In the genomic region with DNA sequence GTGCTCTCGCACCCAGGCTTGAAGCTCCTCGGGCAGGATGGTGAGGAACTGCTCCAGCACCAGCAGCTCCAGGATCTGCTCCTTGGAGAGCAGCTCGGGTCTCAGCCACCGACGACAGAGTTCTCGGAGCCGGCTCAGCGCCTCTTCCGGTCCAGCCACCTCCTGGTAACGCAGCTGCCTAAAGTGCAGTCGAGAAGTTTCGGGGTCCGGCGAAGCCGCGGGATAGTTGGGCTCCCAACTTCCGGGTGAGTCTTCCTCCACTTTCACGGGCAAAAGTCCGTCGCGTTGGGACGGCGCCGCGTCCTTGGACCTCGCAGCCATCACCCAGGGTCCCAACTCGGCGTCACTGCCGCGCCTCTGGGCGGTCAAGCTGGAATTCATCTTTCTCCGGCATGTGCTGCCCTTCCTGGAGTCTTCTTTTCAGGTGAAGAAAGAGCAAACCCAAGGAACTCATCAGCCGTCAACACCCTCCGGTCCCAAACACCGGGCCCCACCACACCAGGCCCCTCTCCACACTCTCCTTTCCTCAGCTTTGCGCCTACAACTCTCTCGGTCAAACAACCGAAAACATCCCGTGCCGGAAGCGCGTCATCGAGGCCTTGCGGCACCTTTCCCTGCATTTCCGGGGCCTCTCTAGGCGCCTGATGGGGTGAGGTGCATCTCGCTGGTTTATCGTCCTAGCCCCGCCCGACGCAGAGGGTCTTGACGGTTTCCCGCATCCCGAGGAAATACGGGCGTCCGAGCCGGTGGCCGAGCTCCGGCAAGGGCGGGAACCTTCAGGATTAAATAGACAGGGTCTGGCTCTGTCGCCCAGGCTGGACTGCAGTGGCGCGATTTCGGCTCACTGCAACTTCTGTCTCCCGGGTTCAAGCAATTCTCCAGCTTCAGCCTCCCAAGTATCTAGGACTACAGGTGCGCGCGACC, we compare ENCODE assay signal across 1 cellular context.
TF ChIP-seq lines count a peak whose summit lies in the region.

A gene (minus strand): TSS at position 569 of the 924 bp plus-strand sequence. CDS start 188 bp downstream, at position 381.

TF ChIP-seq in K562, 482 proteins besides CTCF, POLR2A, EP300 and RAD21 (continued from another document and continues in another):
- TF ChIP-seq, protein P1, sequence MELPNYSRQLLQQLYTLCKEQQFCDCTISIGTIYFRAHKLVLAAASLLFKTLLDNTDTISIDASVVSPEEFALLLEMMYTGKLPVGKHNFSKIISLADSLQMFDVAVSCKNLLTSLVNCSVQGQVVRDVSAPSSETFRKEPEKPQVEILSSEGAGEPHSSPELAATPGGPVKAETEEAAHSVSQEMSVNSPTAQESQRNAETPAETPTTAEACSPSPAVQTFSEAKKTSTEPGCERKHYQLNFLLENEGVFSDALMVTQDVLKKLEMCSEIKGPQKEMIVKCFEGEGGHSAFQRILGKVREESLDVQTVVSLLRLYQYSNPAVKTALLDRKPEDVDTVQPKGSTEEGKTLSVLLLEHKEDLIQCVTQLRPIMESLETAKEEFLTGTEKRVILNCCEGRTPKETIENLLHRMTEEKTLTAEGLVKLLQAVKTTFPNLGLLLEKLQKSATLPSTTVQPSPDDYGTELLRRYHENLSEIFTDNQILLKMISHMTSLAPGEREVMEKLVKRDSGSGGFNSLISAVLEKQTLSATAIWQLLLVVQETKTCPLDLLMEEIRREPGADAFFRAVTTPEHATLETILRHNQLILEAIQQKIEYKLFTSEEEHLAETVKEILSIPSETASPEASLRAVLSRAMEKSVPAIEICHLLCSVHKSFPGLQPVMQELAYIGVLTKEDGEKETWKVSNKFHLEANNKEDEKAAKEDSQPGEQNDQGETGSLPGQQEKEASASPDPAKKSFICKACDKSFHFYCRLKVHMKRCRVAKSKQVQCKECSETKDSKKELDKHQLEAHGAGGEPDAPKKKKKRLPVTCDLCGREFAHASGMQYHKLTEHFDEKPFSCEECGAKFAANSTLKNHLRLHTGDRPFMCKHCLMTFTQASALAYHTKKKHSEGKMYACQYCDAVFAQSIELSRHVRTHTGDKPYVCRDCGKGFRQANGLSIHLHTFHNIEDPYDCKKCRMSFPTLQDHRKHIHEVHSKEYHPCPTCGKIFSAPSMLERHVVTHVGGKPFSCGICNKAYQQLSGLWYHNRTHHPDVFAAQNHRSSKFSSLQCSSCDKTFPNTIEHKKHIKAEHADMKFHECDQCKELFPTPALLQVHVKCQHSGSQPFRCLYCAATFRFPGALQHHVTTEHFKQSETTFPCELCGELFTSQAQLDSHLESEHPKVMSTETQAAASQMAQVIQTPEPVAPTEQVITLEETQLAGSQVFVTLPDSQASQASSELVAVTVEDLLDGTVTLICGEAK (IDR thresholded peaks at IDR 0.05) = peak; percentile 99
- TF ChIP-seq, protein P1 (CRISPR knock-in tag; IDR thresholded peaks at IDR 0.05) = no peak; the same call in 1 of the 2 replicates
- TF ChIP-seq ZKSCAN8 (CRISPR knock-in tag; IDR thresholded peaks at IDR 0.05) (no peak), ZFP30 (CRISPR knock-in tag; IDR thresholded peaks at IDR 0.05; ENCODE audit: borderline replicate concordance) (no peak), PPARD (CRISPR knock-in tag; IDR thresholded peaks at IDR 0.05) (no peak), GATA2 (CRISPR knock-in tag; IDR thresholded peaks at IDR 0.05) (no peak), ZFPM2 (CRISPR knock-in tag; IDR thresholded peaks at IDR 0.05) (0 out of 2 replicates have a peak, but pooled peaks have one; percentile 77), MAZ (CRISPR knock-in tag; conservative IDR thresholded peaks at IDR 0.05 in 1 of 2, IDR thresholded peaks at IDR 0.05 in 1 of 2) (peak; percentile 72 to 82; a peak in 3 of 4 replicates), ZNF232 (CRISPR knock-in tag; IDR thresholded peaks at IDR 0.05) (0 out of 2 replicates have a peak, but pooled peaks have one; percentile 2), ZNF165 (CRISPR knock-in tag; IDR thresholded peaks at IDR 0.05; ENCODE audit: borderline replicate concordance) (no peak), HDAC8 (tag; IDR thresholded peaks at IDR 0.05) (0 out of 2 replicates have a peak, but pooled peaks have one; percentile 48), NFIC (IDR thresholded peaks at IDR 0.05) (peak; percentile 34; the same call in 1 of the 2 replicates), ESRRB (CRISPR knock-in tag; IDR thresholded peaks at IDR 0.05; ENCODE audit: borderline replicate concordance) (no peak), NFYB (IDR thresholded peaks at IDR 0.05; ENCODE audit: extremely low read depth, insufficient read length) (no peak), GTF2E2 (tag; IDR thresholded peaks at IDR 0.05) (peak; percentile 91), PRPF4 (IDR thresholded peaks at IDR 0.05; ENCODE audit: insufficient read depth, low read depth, low read length, poor library complexity, severe bottlenecking) (no peak), SNRNP70 (optimal IDR thresholded peaks at IDR 0.05; ENCODE audit: low read depth, low read length) (no peak)
- TF ChIP-seq, protein P2, sequence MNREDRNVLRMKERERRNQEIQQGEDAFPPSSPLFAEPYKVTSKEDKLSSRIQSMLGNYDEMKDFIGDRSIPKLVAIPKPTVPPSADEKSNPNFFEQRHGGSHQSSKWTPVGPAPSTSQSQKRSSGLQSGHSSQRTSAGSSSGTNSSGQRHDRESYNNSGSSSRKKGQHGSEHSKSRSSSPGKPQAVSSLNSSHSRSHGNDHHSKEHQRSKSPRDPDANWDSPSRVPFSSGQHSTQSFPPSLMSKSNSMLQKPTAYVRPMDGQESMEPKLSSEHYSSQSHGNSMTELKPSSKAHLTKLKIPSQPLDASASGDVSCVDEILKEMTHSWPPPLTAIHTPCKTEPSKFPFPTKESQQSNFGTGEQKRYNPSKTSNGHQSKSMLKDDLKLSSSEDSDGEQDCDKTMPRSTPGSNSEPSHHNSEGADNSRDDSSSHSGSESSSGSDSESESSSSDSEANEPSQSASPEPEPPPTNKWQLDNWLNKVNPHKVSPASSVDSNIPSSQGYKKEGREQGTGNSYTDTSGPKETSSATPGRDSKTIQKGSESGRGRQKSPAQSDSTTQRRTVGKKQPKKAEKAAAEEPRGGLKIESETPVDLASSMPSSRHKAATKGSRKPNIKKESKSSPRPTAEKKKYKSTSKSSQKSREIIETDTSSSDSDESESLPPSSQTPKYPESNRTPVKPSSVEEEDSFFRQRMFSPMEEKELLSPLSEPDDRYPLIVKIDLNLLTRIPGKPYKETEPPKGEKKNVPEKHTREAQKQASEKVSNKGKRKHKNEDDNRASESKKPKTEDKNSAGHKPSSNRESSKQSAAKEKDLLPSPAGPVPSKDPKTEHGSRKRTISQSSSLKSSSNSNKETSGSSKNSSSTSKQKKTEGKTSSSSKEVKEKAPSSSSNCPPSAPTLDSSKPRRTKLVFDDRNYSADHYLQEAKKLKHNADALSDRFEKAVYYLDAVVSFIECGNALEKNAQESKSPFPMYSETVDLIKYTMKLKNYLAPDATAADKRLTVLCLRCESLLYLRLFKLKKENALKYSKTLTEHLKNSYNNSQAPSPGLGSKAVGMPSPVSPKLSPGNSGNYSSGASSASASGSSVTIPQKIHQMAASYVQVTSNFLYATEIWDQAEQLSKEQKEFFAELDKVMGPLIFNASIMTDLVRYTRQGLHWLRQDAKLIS (CRISPR knock-in tag; IDR thresholded peaks at IDR 0.05) = no peak; the same call in 1 of the 2 replicates
- TF ChIP-seq, protein P3, sequence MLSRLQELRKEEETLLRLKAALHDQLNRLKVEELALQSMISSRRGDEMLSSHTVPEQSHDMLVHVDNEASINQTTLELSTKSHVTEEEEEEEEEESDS (CRISPR knock-in tag; IDR thresholded peaks at IDR 0.05) = no peak
- TF ChIP-seq, protein P4, sequence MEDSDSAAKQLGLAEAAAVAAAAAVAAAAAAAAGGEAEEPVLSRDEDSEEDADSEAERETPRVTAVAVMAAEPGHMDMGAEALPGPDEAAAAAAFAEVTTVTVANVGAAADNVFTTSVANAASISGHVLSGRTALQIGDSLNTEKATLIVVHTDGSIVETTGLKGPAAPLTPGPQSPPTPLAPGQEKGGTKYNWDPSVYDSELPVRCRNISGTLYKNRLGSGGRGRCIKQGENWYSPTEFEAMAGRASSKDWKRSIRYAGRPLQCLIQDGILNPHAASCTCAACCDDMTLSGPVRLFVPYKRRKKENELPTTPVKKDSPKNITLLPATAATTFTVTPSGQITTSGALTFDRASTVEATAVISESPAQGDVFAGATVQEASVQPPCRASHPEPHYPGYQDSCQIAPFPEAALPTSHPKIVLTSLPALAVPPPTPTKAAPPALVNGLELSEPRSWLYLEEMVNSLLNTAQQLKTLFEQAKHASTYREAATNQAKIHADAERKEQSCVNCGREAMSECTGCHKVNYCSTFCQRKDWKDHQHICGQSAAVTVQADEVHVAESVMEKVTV (CRISPR knock-in tag; IDR thresholded peaks at IDR 0.05) = no peak
- TF ChIP-seq, protein P5, sequence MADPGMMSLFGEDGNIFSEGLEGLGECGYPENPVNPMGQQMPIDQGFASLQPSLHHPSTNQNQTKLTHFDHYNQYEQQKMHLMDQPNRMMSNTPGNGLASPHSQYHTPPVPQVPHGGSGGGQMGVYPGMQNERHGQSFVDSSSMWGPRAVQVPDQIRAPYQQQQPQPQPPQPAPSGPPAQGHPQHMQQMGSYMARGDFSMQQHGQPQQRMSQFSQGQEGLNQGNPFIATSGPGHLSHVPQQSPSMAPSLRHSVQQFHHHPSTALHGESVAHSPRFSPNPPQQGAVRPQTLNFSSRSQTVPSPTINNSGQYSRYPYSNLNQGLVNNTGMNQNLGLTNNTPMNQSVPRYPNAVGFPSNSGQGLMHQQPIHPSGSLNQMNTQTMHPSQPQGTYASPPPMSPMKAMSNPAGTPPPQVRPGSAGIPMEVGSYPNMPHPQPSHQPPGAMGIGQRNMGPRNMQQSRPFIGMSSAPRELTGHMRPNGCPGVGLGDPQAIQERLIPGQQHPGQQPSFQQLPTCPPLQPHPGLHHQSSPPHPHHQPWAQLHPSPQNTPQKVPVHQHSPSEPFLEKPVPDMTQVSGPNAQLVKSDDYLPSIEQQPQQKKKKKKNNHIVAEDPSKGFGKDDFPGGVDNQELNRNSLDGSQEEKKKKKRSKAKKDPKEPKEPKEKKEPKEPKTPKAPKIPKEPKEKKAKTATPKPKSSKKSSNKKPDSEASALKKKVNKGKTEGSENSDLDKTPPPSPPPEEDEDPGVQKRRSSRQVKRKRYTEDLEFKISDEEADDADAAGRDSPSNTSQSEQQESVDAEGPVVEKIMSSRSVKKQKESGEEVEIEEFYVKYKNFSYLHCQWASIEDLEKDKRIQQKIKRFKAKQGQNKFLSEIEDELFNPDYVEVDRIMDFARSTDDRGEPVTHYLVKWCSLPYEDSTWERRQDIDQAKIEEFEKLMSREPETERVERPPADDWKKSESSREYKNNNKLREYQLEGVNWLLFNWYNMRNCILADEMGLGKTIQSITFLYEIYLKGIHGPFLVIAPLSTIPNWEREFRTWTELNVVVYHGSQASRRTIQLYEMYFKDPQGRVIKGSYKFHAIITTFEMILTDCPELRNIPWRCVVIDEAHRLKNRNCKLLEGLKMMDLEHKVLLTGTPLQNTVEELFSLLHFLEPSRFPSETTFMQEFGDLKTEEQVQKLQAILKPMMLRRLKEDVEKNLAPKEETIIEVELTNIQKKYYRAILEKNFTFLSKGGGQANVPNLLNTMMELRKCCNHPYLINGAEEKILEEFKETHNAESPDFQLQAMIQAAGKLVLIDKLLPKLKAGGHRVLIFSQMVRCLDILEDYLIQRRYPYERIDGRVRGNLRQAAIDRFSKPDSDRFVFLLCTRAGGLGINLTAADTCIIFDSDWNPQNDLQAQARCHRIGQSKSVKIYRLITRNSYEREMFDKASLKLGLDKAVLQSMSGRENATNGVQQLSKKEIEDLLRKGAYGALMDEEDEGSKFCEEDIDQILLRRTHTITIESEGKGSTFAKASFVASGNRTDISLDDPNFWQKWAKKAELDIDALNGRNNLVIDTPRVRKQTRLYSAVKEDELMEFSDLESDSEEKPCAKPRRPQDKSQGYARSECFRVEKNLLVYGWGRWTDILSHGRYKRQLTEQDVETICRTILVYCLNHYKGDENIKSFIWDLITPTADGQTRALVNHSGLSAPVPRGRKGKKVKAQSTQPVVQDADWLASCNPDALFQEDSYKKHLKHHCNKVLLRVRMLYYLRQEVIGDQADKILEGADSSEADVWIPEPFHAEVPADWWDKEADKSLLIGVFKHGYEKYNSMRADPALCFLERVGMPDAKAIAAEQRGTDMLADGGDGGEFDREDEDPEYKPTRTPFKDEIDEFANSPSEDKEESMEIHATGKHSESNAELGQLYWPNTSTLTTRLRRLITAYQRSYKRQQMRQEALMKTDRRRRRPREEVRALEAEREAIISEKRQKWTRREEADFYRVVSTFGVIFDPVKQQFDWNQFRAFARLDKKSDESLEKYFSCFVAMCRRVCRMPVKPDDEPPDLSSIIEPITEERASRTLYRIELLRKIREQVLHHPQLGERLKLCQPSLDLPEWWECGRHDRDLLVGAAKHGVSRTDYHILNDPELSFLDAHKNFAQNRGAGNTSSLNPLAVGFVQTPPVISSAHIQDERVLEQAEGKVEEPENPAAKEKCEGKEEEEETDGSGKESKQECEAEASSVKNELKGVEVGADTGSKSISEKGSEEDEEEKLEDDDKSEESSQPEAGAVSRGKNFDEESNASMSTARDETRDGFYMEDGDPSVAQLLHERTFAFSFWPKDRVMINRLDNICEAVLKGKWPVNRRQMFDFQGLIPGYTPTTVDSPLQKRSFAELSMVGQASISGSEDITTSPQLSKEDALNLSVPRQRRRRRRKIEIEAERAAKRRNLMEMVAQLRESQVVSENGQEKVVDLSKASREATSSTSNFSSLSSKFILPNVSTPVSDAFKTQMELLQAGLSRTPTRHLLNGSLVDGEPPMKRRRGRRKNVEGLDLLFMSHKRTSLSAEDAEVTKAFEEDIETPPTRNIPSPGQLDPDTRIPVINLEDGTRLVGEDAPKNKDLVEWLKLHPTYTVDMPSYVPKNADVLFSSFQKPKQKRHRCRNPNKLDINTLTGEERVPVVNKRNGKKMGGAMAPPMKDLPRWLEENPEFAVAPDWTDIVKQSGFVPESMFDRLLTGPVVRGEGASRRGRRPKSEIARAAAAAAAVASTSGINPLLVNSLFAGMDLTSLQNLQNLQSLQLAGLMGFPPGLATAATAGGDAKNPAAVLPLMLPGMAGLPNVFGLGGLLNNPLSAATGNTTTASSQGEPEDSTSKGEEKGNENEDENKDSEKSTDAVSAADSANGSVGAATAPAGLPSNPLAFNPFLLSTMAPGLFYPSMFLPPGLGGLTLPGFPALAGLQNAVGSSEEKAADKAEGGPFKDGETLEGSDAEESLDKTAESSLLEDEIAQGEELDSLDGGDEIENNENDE (IDR thresholded peaks at IDR 0.05; ENCODE audit: low read depth, low read length) = no peak
